ENCODE assay signal across 8 cellular contexts in the genomic region with DNA sequence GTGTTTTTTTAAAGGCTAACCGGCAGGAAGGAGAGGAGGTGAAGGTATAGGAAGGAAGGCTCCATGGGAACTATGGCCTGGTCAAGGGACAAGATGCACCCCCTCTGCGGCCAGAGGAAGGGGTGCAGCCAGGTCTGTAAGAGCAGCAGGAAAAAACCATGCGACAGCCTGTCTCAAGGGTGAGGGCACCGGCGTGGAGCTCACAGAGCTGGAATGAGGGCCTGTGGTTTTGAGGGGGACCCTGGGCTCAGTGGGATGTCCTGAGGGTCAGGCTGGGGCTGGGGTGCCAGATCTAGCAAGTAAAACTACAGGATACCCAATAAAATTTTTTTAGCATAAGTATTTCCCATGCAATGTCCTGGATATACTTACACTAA. TPM values are rescaled to one million over a fixed set of nuclear protein-coding genes. Genes with fewer than 3 reads are reported as not detected.
DNase-seq lines count a peak whose midpoint lies in the region; ATAC-seq and TF ChIP-seq lines count a peak whose summit lies in the region.

No MANE protein-coding gene starts in this region.

- H3K4me1 Mint-ChIP-seq in natural killer cell: peaks cover 19 to 28% of the 10 kb centered on the region in 2 donors

- H3K27me3 Mint-ChIP-seq in natural killer cell (ENCODE audit: low read depth in 2 of 2): peaks cover 0 to 9% of the 10 kb centered on the region in 2 donors

- H3K36me3 Mint-ChIP-seq in natural killer cell: no peaks in the 10 kb centered on the region

- peak overlapping the region; percentile 98 for H3K27ac ChIP-seq in cingulate gyrus (ENCODE audit: low read depth, low read length)

- peak overlapping the region; percentile 82 for H3K4me3 Mint-ChIP-seq in natural killer cell

- H3K9me3 Mint-ChIP-seq in natural killer cell: no peaks in the 10 kb centered on the region

- peak overlapping the region; percentile 80 to 88 for H3K27ac Mint-ChIP-seq in natural killer cell

- TF ChIP-seq CTCF in AG10803 (conservative IDR thresholded peaks at IDR 0.05; ENCODE audit: low read length): no peak
- TF ChIP-seq CTCF in LNCaP clone FGC (IDR thresholded peaks at IDR 0.05; ENCODE audit: control insufficient read depth, extremely low read depth, insufficient read depth): no peak
- no peak for TF ChIP-seq CTCF in natural killer cell (IDR thresholded peaks at IDR 0.05)

- DNase-seq in AG10803 (ENCODE audit: low read depth) (no peak), LNCaP clone FGC (ENCODE audit: low read depth) (no peak), natural killer cell (no peak), retina (no peak), NCI-H187 treated with DMSO at 0.1 percent for 48 hours (lab: John Stamatoyannopoulos, UW) (no peak), head of caudate nucleus (no peak)

- intact Hi-C loops in natural killer cell (cut with micrococcal nuclease) (no loop called here), head of caudate nucleus (cut with DNase I) (no loop called here)

- H3K4me3 ChIP-seq in AG10803 (ENCODE audit: low read length) (peak overlapping the region; percentile 90), LNCaP clone FGC (ENCODE audit: low read depth, low read length) (peak overlapping the region; percentile 62)

- ATAC-seq in natural killer cell (no peak), GM19395 (IDR thresholded peaks at IDR 0.05; ENCODE audit: unreplicated experiment) (no peak)

RNA-seq across cellular contexts. Expression of gene MLST8, which starts 0.5 kb away (rescaled TPM):
- total RNA-seq in natural killer cell: 10 to 100 TPM; 19.7 to 30.2 (median 27.8) TPM

RNA-seq across cellular contexts. Expression of gene BRICD5, which starts 5.9 kb away (rescaled TPM):
- total RNA-seq in natural killer cell: 1 to 10 TPM; 3.2 to 5.2 (median 3.6) TPM

RNA-seq across cellular contexts. Expression of gene CASKIN1, which starts 8.3 kb away (rescaled TPM):
- not detected for total RNA-seq in natural killer cell

RNA-seq across cellular contexts. Expression of gene PGP, which starts 9.9 kb away (rescaled TPM):
- total RNA-seq in natural killer cell: 10 to 100 TPM in 2 of 3 donors, 1 to 10 TPM in 1; 9.7 to 12.8 (median 12.4) TPM

RNA-seq across cellular contexts. Expression of gene E4F1, which starts 18.7 kb away (rescaled TPM):
- 10 to 100 TPM; 43.6 to 45.7 (median 45.7) TPM for total RNA-seq in natural killer cell
